17 cellular contexts compared by ENCODE assay signal in the genomic region with DNA sequence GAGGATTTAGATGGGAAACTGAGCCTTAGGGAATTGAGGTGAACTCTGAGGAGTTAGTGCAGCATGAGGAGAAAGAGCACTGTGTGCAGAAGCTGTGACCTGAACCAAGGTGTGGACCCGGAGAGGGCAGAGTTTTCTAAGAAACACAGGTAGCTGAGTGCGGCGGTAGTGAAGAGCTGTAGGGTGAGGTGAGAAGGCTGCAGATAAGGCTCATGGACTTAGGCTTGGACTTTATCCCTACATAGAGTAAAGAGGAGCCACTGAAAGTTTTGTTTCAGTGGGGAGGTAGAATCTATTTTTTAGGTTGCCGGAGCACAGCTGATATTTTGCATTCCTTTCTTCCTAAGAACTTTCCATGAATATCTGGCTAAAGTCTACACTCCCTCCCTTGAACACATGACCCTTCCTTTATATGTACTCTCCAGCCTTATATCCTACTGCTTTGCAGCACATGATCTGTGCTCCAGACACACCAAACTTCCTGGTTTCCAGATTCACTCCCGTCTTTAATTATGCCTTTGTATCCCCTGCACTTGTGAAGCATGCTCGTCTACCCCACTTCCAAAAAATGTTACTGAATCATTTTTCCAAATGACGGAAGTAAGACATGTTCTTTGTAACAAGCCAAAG. TPM values are rescaled to one million over a fixed set of nuclear protein-coding genes. Genes with fewer than 3 reads are reported as not detected.
DNase-seq lines count a peak whose midpoint lies in the region; ATAC-seq and TF ChIP-seq lines count a peak whose summit lies in the region.
"Had no signal": no experiment of that assay in that cellular context is flagged by ENCODE, and none has a peak within 500 bp of the region (broad histone marks: within the 10 kb centered on the region; RNA-seq: fewer than 3 reads in every experiment).

No MANE protein-coding gene starts in this region.

- H3K4me3 ChIP-seq in IMR-90 (ENCODE audit: insufficient read depth, low read depth, low read length) (no peak overlapping the region), right lobe of liver (no peak overlapping the region), transverse colon (no peak overlapping the region), lower lobe of right lung (no peak overlapping the region), left lung (no peak overlapping the region)
- H3K4me3 ChIP-seq: MG63, PC-9, SJSA1 had no signal

- in situ Hi-C loops in IMR-90 (cut with MboI; ENCODE audit: low sequenced_read_pairs) (no loop called here), transverse colon (cut with MboI; ENCODE audit: low pct_ligation_motif_present in 1 of 4, low pct_unique_long_range_greater_than_20kb in 1 of 4, low sequenced_read_pairs in 3 of 4) (loop anchor here in 2 of 4 donors (25.0 kb wide), 2 partner anchors 264 to 514 kb away; partner anchors contain the start of gene JADE1 (in 1 of the 2))

- H2BK15ac ChIP-seq in IMR-90 (ENCODE audit: low read depth, low read length) = no peak overlapping the region

- H3K9me1 ChIP-seq in IMR-90 (ENCODE audit: insufficient read depth, low read length) = 0 out of 2 replicates have a peak, but pooled peaks cover 3% of the 10 kb centered on the region

- no peak overlapping the region for H2BK120ac ChIP-seq in IMR-90 (ENCODE audit: low read depth, low read length)

- DNase-seq in IMR-90 (no peak), erythroblast (lab: John Stamatoyannopoulos, UW) (no peak), right lobe of liver (peak in 1 of 3 donors; percentile 52), transverse colon (peak; percentile 22), lower lobe of right lung (no peak), left lung (no peak)
- DNase-seq: DMS153, DND-41, KG1, MG63, NCI-H2029, NCI-H446, NCI-H526 treated with DMSO at 0.1 percent for 48 hours, PC-9, Right ventricle myocardium superior had no signal

- no peak for TF ChIP-seq CTCF in IMR-90 (conservative IDR thresholded peaks at IDR 0.05; ENCODE audit: low read depth, low read length)
- TF ChIP-seq CTCF in right lobe of liver (IDR thresholded peaks at IDR 0.05) = no peak
- TF ChIP-seq CTCF in transverse colon (IDR thresholded peaks at IDR 0.05) = no peak
- TF ChIP-seq CTCF in lower lobe of right lung (IDR thresholded peaks at IDR 0.05) = no peak
- no peak for TF ChIP-seq CTCF in left lung (IDR thresholded peaks at IDR 0.05)

- POLR2A ChIA-PET in IMR-90 (lab: Charles Lee; ENCODE audit: unreplicated experiment) = no interaction called here

- dilution Hi-C loops in IMR-90 (cut with HindIII; ENCODE audit: low sequenced_read_pairs, unreplicated experiment) = no loop called here

- H3K4me1 ChIP-seq in IMR-90 (ENCODE audit: control insufficient read depth, insufficient read depth, low read length) = peaks cover 6% of the 10 kb centered on the region
- H3K4me1 ChIP-seq in right lobe of liver = peaks cover 0 to 24% (median 7%) of the 10 kb centered on the region in 4 donors
- H3K4me1 ChIP-seq in transverse colon = peaks cover 0 to 14% (median 5%) of the 10 kb centered on the region in 4 donors
- H3K4me1 ChIP-seq in lower lobe of right lung = no peaks in the 10 kb centered on the region
- H3K4me1 ChIP-seq in left lung = no peaks in the 10 kb centered on the region

- H3K56ac ChIP-seq in IMR-90 (ENCODE audit: extremely low read depth, insufficient read depth, low read length) = no peak overlapping the region

- H3K4ac ChIP-seq in IMR-90 (ENCODE audit: low read depth, low read length) = no peak overlapping the region

- peak overlapping the region; percentile 44; the same call in 1 of the 2 replicates for H4K91ac ChIP-seq in IMR-90 (ENCODE audit: insufficient read depth, low read depth, low read length)

- H3K9ac ChIP-seq in IMR-90 (ENCODE audit: low read depth, low read length) = no peak overlapping the region

- H2BK5ac ChIP-seq in IMR-90 (ENCODE audit: low read depth, low read length, poor library complexity, severe bottlenecking) = no peak overlapping the region

- no peak overlapping the region for H3K18ac ChIP-seq in IMR-90 (ENCODE audit: low read depth, low read length)

- WGBS in IMR-90 (ENCODE audit: extremely low coverage in 2 of 2, insufficient read length in 1 of 2), 2 experiments = no CpG with 5 or more reads among the region's 7 CpGs
- 57% methylated on average over 6 of the region's 7 CpGs for WGBS in right lobe of liver (ENCODE audit: insufficient coverage, low coverage, low lambda C conversion rate, missing lambda C conversion rate)
- 64 to 76% methylated on average over 6 to 7 of the region's 7 CpGs for WGBS in transverse colon (ENCODE audit: low coverage in 1 of 2), 2 donors

- TF ChIP-seq EP300 in transverse colon (IDR thresholded peaks at IDR 0.05; ENCODE audit: low read depth) = no peak

- H2AFZ ChIP-seq in IMR-90 (replicated peaks; ENCODE audit: low read length, poor library complexity) = no peak overlapping the region
- H2AFZ ChIP-seq: PC-9 had no signal

- TF ChIP-seq RAD21 in IMR-90 (IDR thresholded peaks at IDR 0.05; ENCODE audit: low read length) = no peak

- H3K23ac ChIP-seq in IMR-90 (ENCODE audit: low read depth, low read length) = no peak overlapping the region

- no peak overlapping the region for H2AK9ac ChIP-seq in IMR-90 (replicated peaks; ENCODE audit: low read depth, low read length, poor library complexity)

- intact Hi-C loops in IMR-90 (cut with micrococcal nuclease) (no loop called here), right lobe of liver (cut with DNase I) (no loop called here), transverse colon (cut with DNase I; ENCODE audit: low total_unique reads) (no loop called here), lower lobe of right lung (cut with DNase I) (no loop called here), left lung (cut with DNase I) (no loop called here)

- CTCF ChIA-PET in IMR-90 (lab: Yijun Ruan, JAX) = no interaction called here

- TF ChIP-seq POLR2A in IMR-90 (IDR thresholded peaks at IDR 0.05; ENCODE audit: low read depth, low read length) = no peak
- peak; percentile 16 for TF ChIP-seq POLR2A in erythroblast (IDR thresholded peaks at IDR 0.05; ENCODE audit: low read length)
- no peak for TF ChIP-seq POLR2A in right lobe of liver (IDR thresholded peaks at IDR 0.05)
- no peak for TF ChIP-seq POLR2A in transverse colon (IDR thresholded peaks at IDR 0.05)

- ATAC-seq in IMR-90 (ENCODE audit: low read depth) (no peak), right lobe of liver (peak; percentile 78 to 86 (median 79)), HG03097 (IDR thresholded peaks at IDR 0.05; ENCODE audit: low FRiP score, unreplicated experiment) (no peak), lower lobe of right lung (no peak), left lung (no peak)

- no TSS peak for BruUV-seq in IMR-90 (replicated peaks; lab: Mats Ljungman, UMichigan)

- H3K9me3 ChIP-seq in IMR-90 (ENCODE audit: control insufficient read depth, insufficient read depth, low read length) = no peaks in the 10 kb centered on the region
- no peaks in the 10 kb centered on the region for H3K9me3 ChIP-seq in right lobe of liver
- no peaks in the 10 kb centered on the region for H3K9me3 ChIP-seq in transverse colon
- H3K9me3 ChIP-seq in lower lobe of right lung = no peaks in the 10 kb centered on the region
- no peaks in the 10 kb centered on the region for H3K9me3 ChIP-seq in left lung
- H3K9me3 ChIP-seq: MG63, SJSA1 had no signal

- 0 out of 2 replicates have a peak overlapping the region, but pooled peaks have one; percentile 16 for H2BK20ac ChIP-seq in IMR-90 (ENCODE audit: low read depth, low read length)

- H3K27ac ChIP-seq in IMR-90 (ENCODE audit: insufficient read depth, low read length) = no peak overlapping the region
- H3K27ac ChIP-seq in right lobe of liver = peak overlapping the region in 1 of 3 donors; percentile 57
- H3K27ac ChIP-seq in transverse colon = no peak overlapping the region
- no peak overlapping the region for H3K27ac ChIP-seq in lower lobe of right lung
- H3K27ac ChIP-seq in left lung = no peak overlapping the region
- H3K27ac ChIP-seq: PC-9, SJSA1 had no signal

- H4K20me1 ChIP-seq in IMR-90 (ENCODE audit: insufficient read depth, low read length) = no peaks in the 10 kb centered on the region

- H3K36me3 ChIP-seq in IMR-90 (ENCODE audit: control insufficient read depth, insufficient read depth, low read length) (no peaks in the 10 kb centered on the region; the same call in 1 of the 2 replicates), right lobe of liver (no peaks in the 10 kb centered on the region), transverse colon (no peaks in the 10 kb centered on the region), lower lobe of right lung (no peaks in the 10 kb centered on the region), left lung (no peaks in the 10 kb centered on the region)
- H3K36me3 ChIP-seq: MG63 had no signal

- H2AK5ac ChIP-seq in IMR-90 (ENCODE audit: low read depth, low read length) = no peak overlapping the region

- H3K14ac ChIP-seq in IMR-90 (replicated peaks; ENCODE audit: low read depth, low read length) = no peak overlapping the region

- H3K27me3 ChIP-seq in IMR-90 (ENCODE audit: control insufficient read depth, insufficient read depth, low read length) (no peaks in the 10 kb centered on the region), right lobe of liver (no peaks in the 10 kb centered on the region), transverse colon (no peaks in the 10 kb centered on the region), lower lobe of right lung (ENCODE audit: low read depth) (no peaks in the 10 kb centered on the region), left lung (no peaks in the 10 kb centered on the region)
- H3K27me3 ChIP-seq: MG63, SJSA1 had no signal

- H4K8ac ChIP-seq in IMR-90 (ENCODE audit: low read depth in 2 of 2, low read length in 2 of 2) = peak overlapping the region in 1 of 2 experiments; percentile 24; a peak in 1 of 4 replicates

- H4K5ac ChIP-seq in IMR-90 (ENCODE audit: low read depth, low read length) = no peak overlapping the region

- no peak overlapping the region for H3K4me2 ChIP-seq in IMR-90 (ENCODE audit: low read depth, low read length)
- H3K4me2 ChIP-seq: PC-9 had no signal

- H3K79me1 ChIP-seq in IMR-90 (ENCODE audit: low read depth in 1 of 2, low read length in 2 of 2) = peaks cover 0 to 3% of the 10 kb centered on the region in 2 experiments; a peak in 1 of 4 replicates

TF ChIP-seq in IMR-90, 13 proteins besides CTCF, POLR2A, EP300 and RAD21 (continues in another document):
- TF ChIP-seq SMC3 (IDR thresholded peaks at IDR 0.05; ENCODE audit: low read depth, low read length) (no peak), BHLHE40 (IDR thresholded peaks at IDR 0.05; ENCODE audit: low read depth, low read length) (no peak)

RNA-seq across cellular contexts. Expression of gene PGRMC2, which starts 10.6 kb away (rescaled TPM):
- total RNA-seq in IMR-90 (2012; rRNA removed) = 13.4 and 24.4 TPM in 2 replicates
- polyA plus RNA-seq in IMR-90 (2012; rRNA removed) = 21.9 and 40.7 TPM in 2 replicates
- 8.0 and 8.9 TPM in 2 replicates for polyA plus RNA-seq in IMR-90 (2012; cell fraction: cytosol; rRNA removed)
- 2.2 and 19.3 TPM in 2 replicates for polyA plus RNA-seq in IMR-90 (2012; cell fraction: nucleus; rRNA removed; ENCODE audit: low replicate concordance)
- total RNA-seq in right lobe of liver = 100 to 1,000 TPM in 1 of 6 experiments, 10 to 100 TPM in 5; 54.3 to 129 (median 65.7) TPM
- 10 to 100 TPM; 19.9 to 49.1 (median 31.4) TPM for total RNA-seq in transverse colon
- total RNA-seq in lower lobe of right lung = 55.5 TPM
- 10 to 100 TPM; 59.7 to 77.3 TPM for total RNA-seq in left lung

Comparison
In these comparisons a context has a peak if more than half of its experiments do, and no peak if none do; other contexts are left out.
1. ATAC-seq: peak in right lobe of liver (4 of 4); none in IMR-90 (single experiment), HG03097 (single experiment), lower lobe of right lung (0 of 2) and left lung (single experiment).